In genomic region chr10:8057636-8058273, GRCh38 we compare ENCODE assay signal across 10 cellular contexts. TPM values are rescaled to one million over a fixed set of nuclear protein-coding genes. Genes with fewer than 3 reads are reported as not detected.
DNase-seq lines count a peak whose midpoint lies in the region; ATAC-seq, FAIRE-seq and TF ChIP-seq lines count a peak whose summit lies in the region.
"Had no signal": no experiment of that assay in that cellular context is flagged by ENCODE, and none has a peak within 500 bp of the region (broad histone marks: within the 10 kb centered on the region; RNA-seq: fewer than 3 reads in every experiment).

No MANE protein-coding gene starts in this region.

- ATAC-seq in right cardiac atrium, result no peak
- ATAC-seq in left cardiac atrium, result no peak
- no peak for ATAC-seq in lower lobe of right lung
- ATAC-seq in upper lobe of right lung, result no peak

- H3K36me3 ChIP-seq in adrenal gland (replicated peaks in 1 of 2) (no peaks in the 10 kb centered on the region), lower lobe of right lung (no peaks in the 10 kb centered on the region), upper lobe of right lung (no peaks in the 10 kb centered on the region), sigmoid colon (no peaks in the 10 kb centered on the region)

- H3K4me3 ChIP-seq in right cardiac atrium (ENCODE audit: low read length), result peak overlapping the region; percentile 83
- no peak overlapping the region for H3K4me3 ChIP-seq in adrenal gland
- peak overlapping the region; percentile 60 for H3K4me3 ChIP-seq in lower lobe of right lung
- H3K4me3 ChIP-seq in upper lobe of right lung, result peak overlapping the region; percentile 55
- H3K4me3 ChIP-seq in sigmoid colon, result no peak overlapping the region

- H3K4me1 ChIP-seq in right cardiac atrium (ENCODE audit: control insufficient read depth, insufficient read depth, low read length) (no peaks in the 10 kb centered on the region), adrenal gland (replicated peaks in 1 of 2) (peaks cover 16 to 24% of the 10 kb centered on the region in 2 donors), lower lobe of right lung (peaks cover 60% of the 10 kb centered on the region), upper lobe of right lung (peaks cover 24% of the 10 kb centered on the region), sigmoid colon (peaks cover 0 to 30% (median 28%) of the 10 kb centered on the region in 4 donors)

- TF ChIP-seq EP300 in sigmoid colon (IDR thresholded peaks at IDR 0.05), result no peak

- no peak for TF ChIP-seq CTCF in adrenal gland (IDR thresholded peaks at IDR 0.05)
- TF ChIP-seq CTCF in lower lobe of right lung (IDR thresholded peaks at IDR 0.05), result no peak
- no peak for TF ChIP-seq CTCF in upper lobe of right lung (IDR thresholded peaks at IDR 0.05)
- no peak for TF ChIP-seq CTCF in D721Med (IDR thresholded peaks at IDR 0.05; ENCODE audit: insufficient read depth, missing control alignments)
- no peak for TF ChIP-seq CTCF in sigmoid colon (IDR thresholded peaks at IDR 0.05)

- FAIRE-seq in D721Med (lab: Jason Lieb, UNC), result no peak

- H3K27me3 ChIP-seq in right cardiac atrium (ENCODE audit: control insufficient read depth, insufficient read depth) (no peaks in the 10 kb centered on the region), adrenal gland (peaks cover 4% of the 10 kb centered on the region), lower lobe of right lung (ENCODE audit: low read depth) (peaks cover 75% of the 10 kb centered on the region), upper lobe of right lung (peaks cover 67% of the 10 kb centered on the region), sigmoid colon (peaks cover 36 to 98% (median 61%) of the 10 kb centered on the region in 3 donors)

- peak in 1 of 3 donors; percentile 38 for DNase-seq in right cardiac atrium
- no peak for DNase-seq in left cardiac atrium
- peak in 6 of 7 donors; percentile 70 to 88 (median 82) for DNase-seq in adrenal gland
- no peak for DNase-seq in lower lobe of right lung
- DNase-seq in upper lobe of right lung, result no peak
- no peak for DNase-seq in D721Med (ENCODE audit: insufficient read length, low spot score)
- no peak for DNase-seq in NCI-H2107 treated with DMSO at 0.1 percent for 48 hours (lab: John Stamatoyannopoulos, UW; ENCODE audit: unreplicated experiment)
- no peak for DNase-seq in sigmoid colon
- DNase-seq: NCI-H146, substantia nigra had no signal

- no peaks in the 10 kb centered on the region for H3K9me3 ChIP-seq in right cardiac atrium (ENCODE audit: control insufficient read depth, low read length)
- no peaks in the 10 kb centered on the region for H3K9me3 ChIP-seq in adrenal gland (replicated peaks in 1 of 3)
- no peaks in the 10 kb centered on the region for H3K9me3 ChIP-seq in lower lobe of right lung
- no peaks in the 10 kb centered on the region for H3K9me3 ChIP-seq in upper lobe of right lung
- no peaks in the 10 kb centered on the region for H3K9me3 ChIP-seq in sigmoid colon

- no peak overlapping the region for H3K27ac ChIP-seq in right cardiac atrium (ENCODE audit: low read length)
- H3K27ac ChIP-seq in adrenal gland, result peak overlapping the region; percentile 22 to 83 (median 50)
- H3K27ac ChIP-seq in lower lobe of right lung, result peak overlapping the region; percentile 78
- peak overlapping the region; percentile 65 for H3K27ac ChIP-seq in upper lobe of right lung
- no peak overlapping the region for H3K27ac ChIP-seq in sigmoid colon

- TF ChIP-seq POLR2A in adrenal gland (IDR thresholded peaks at IDR 0.05) (no peak), sigmoid colon (IDR thresholded peaks at IDR 0.05) (no peak)

- intact Hi-C loops in right cardiac atrium (cut with DNase I) (no loop called here), left cardiac atrium (cut with DNase I) (no loop called here), adrenal gland (cut with DNase I) (loop anchor here in 1 of 2 donors (10.0 kb wide), 1 partner anchor 173 kb away; no protein-coding TSS in a partner anchor), lower lobe of right lung (cut with DNase I) (no loop called here), upper lobe of right lung (cut with DNase I) (no loop called here), sigmoid colon (cut with DNase I) (no loop called here)

- 57% methylated on average over 15 of the region's 15 CpGs for WGBS in right cardiac atrium
- WGBS in adrenal gland, 4 donors, result 38 to 46% (median 41%) methylated on average over 4 to 15 of the region's 15 CpGs
- WGBS in sigmoid colon, 2 donors, result 69 to 73% methylated on average over 15 of the region's 15 CpGs

RNA-seq across cellular contexts. Expression of gene GATA3, which starts 3.3 kb away (rescaled TPM):
- 1 to 10 TPM in 2 of 4 donors, under 1 TPM in 2; 0.76 to 1.7 (median 0.95) TPM for total RNA-seq in right cardiac atrium
- polyA plus RNA-seq in right cardiac atrium, result 1.4 TPM
- 1 to 10 TPM; 1.9 to 2.1 TPM for total RNA-seq in left cardiac atrium
- total RNA-seq in adrenal gland, result 1 to 10 TPM; 1.8 to 7.7 (median 4.7) TPM
- polyA plus RNA-seq in adrenal gland, result 10 to 100 TPM in 1 of 3 donors, 1 to 10 TPM in 2; 4.0 to 11.6 (median 5.4) TPM
- total RNA-seq in lower lobe of right lung, result 4.6 TPM
- total RNA-seq in upper lobe of right lung, result 3.2 TPM
- total RNA-seq in sigmoid colon, result not detected
- 1 to 10 TPM in 2 of 3 donors, not detected in 1; 1.2 to 2.1 TPM for polyA plus RNA-seq in sigmoid colon

Comparison
In these comparisons a context has a peak if more than half of its experiments do, and no peak if none do; other contexts are left out.
1. DNase-seq: peak in adrenal gland (6 of 7); none in left cardiac atrium (single experiment), lower lobe of right lung (single experiment), upper lobe of right lung (single experiment), D721Med (single experiment), NCI-H2107 treated with DMSO at 0.1 percent for 48 hours (single experiment) and sigmoid colon (single experiment).
2. H3K27ac ChIP-seq: peak in adrenal gland (5 of 5), lower lobe of right lung (single experiment) and upper lobe of right lung (single experiment); none in right cardiac atrium (single experiment) and sigmoid colon (0 of 4).
3. H3K4me3 ChIP-seq: peak in right cardiac atrium (single experiment), lower lobe of right lung (single experiment) and upper lobe of right lung (single experiment); none in adrenal gland (0 of 4) and sigmoid colon (0 of 4).